8 cellular contexts compared by ENCODE assay signal in the genomic region with DNA sequence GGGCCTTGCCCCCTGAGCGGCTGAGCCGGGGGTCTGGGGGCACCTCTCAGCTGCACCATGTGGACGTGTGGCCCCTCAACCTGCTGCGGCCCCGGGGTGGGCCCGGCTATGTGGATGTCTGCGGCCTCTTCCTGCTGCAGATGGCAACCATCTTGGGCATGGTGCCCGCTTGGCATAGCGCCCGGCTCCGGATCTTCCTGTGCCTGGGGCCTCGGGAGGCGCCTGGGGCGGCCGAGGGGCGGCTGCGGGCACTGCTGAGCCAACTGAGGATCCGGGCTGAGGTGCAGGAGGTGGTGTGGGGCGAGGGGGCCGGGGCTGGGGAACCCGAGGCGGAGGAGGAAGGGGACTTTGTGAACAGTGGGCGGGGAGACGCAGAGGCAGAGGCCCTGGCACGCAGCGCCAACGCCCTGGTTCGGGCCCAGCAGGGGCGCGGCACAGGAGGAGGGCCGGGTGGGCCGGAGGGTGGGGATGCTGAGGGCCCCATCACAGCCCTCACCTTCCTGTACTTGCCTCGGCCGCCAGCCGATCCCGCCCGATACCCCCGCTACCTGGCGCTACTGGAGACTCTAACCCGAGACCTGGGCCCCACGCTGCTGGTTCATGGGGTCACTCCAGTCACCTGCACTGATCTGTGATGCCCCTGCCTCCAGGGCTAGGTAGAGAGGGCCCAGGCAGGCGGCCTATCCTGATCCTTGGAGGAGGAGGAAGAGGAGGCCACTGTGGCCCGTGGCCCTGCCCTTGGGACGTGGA. TPM values are rescaled to one million over a fixed set of nuclear protein-coding genes. Genes with fewer than 3 reads are reported as not detected.
DNase-seq lines count a peak whose midpoint lies in the region; ATAC-seq and TF ChIP-seq lines count a peak whose summit lies in the region.

No MANE protein-coding gene starts in this region.

- peak overlapping the region in 1 of 4 donors; percentile 94 for H3K4me3 ChIP-seq in adrenal gland

- no peak for TF ChIP-seq POLR2A in adrenal gland (IDR thresholded peaks at IDR 0.05)

- WGBS in adrenal gland, 4 donors, result 33 to 67% (median 51%) methylated on average over 2 to 44 of the region's 44 CpGs

- peaks cover 1% of the 10 kb centered on the region for H3K4me1 Mint-ChIP-seq in glutamatergic neuron (ENCODE audit: low read depth, unreplicated experiment)

- H3K27ac Mint-ChIP-seq in glutamatergic neuron (ENCODE audit: unreplicated experiment), result no peak overlapping the region

- H3K27me3 Mint-ChIP-seq in glutamatergic neuron (ENCODE audit: unreplicated experiment), result peaks cover 3% of the 10 kb centered on the region

- TF ChIP-seq CTCF in adrenal gland (IDR thresholded peaks at IDR 0.05), result no peak
- TF ChIP-seq CTCF in glutamatergic neuron (IDR thresholded peaks at IDR 0.05; ENCODE audit: partially characterized antibody, unreplicated experiment), result no peak

- intact Hi-C loops in adrenal gland (cut with DNase I), result no loop called here

- H3K36me3 Mint-ChIP-seq in glutamatergic neuron (ENCODE audit: unreplicated experiment), result no peaks in the 10 kb centered on the region

- H3K9me3 Mint-ChIP-seq in glutamatergic neuron (ENCODE audit: unreplicated experiment), result peaks cover 5% of the 10 kb centered on the region

- H3K36me3 ChIP-seq in adrenal gland (replicated peaks in 1 of 2), result peaks cover 0 to 17% of the 10 kb centered on the region in 2 donors

- peaks cover 23 to 25% of the 10 kb centered on the region in 2 donors for H3K4me1 ChIP-seq in adrenal gland (replicated peaks in 1 of 2)

- DNase-seq in COR-L47 (lab: John Stamatoyannopoulos, UW) (peak; percentile 41), NCI-H1105 treated with DMSO at 0.1 percent for 48 hours (lab: John Stamatoyannopoulos, UW) (peak; percentile 79), adrenal gland (peak; percentile 86 to 94 (median 91)), glutamatergic neuron (no peak), AML-193 (lab: John Stamatoyannopoulos, UW) (no peak)
- peak; percentile 44 for DNase-seq in stimulated activated naive CD8-positive, alpha-beta T cell treated with anti-CD3 and anti-CD28 coated beads, Interleukin-15, Interleukin-2, amounts not matched to agents 100 U/mL and 50 U/mL, for 24 hours

- peak overlapping the region; percentile 82 to 99 (median 96) for H3K27ac ChIP-seq in adrenal gland
- H3K27ac ChIP-seq in layer of hippocampus (ENCODE audit: low read depth, low read length), result peak overlapping the region; percentile 99

- H3K27me3 ChIP-seq in adrenal gland, result no peaks in the 10 kb centered on the region
- H3K27me3 ChIP-seq in layer of hippocampus (ENCODE audit: control insufficient read depth, insufficient read depth, low read length), result no peaks in the 10 kb centered on the region

- H3K9me3 ChIP-seq in adrenal gland (replicated peaks in 1 of 3), result no peaks in the 10 kb centered on the region

- no peak overlapping the region for H3K4me3 Mint-ChIP-seq in glutamatergic neuron (ENCODE audit: unreplicated experiment)

- ATAC-seq in stimulated activated naive CD8-positive, alpha-beta T cell treated with anti-CD3 and anti-CD28 coated beads, Interleukin-15, Interleukin-2, amounts not matched to agents 100 U/mL and 50 U/mL, for 24 hours, result peak; percentile 40
- no peak for ATAC-seq in HG03159 (IDR thresholded peaks at IDR 0.05; ENCODE audit: unreplicated experiment)

RNA-seq across cellular contexts. Expression of a gene that starts 1.0 kb away (rescaled TPM):
- total RNA-seq in adrenal gland (100 to 1,000 TPM in 2 of 8 donors, 10 to 100 TPM in 6; 44.8 to 105 (median 75.6) TPM), glutamatergic neuron (ENCODE audit: unreplicated experiment) (13.1 TPM)
- 10 to 100 TPM in 2 of 3 donors, 1 to 10 TPM in 1; 8.9 to 88.6 (median 67.6) TPM for polyA plus RNA-seq in adrenal gland

RNA-seq across cellular contexts. Expression of a gene that starts 8.8 kb away (rescaled TPM):
- total RNA-seq in adrenal gland, result 100 to 1,000 TPM in 4 of 8 donors, 10 to 100 TPM in 4; 44.0 to 156 (median 90.6) TPM
- 100 to 1,000 TPM in 2 of 3 donors, 10 to 100 TPM in 1; 83.7 to 289 (median 226) TPM for polyA plus RNA-seq in adrenal gland
- total RNA-seq in glutamatergic neuron (ENCODE audit: unreplicated experiment), result 213 TPM

RNA-seq across cellular contexts. Expression of a gene that starts 13.6 kb away (rescaled TPM):
- total RNA-seq in adrenal gland (10 to 100 TPM in 7 of 8 donors, 1 to 10 TPM in 1; 8.0 to 35.1 (median 20.2) TPM), glutamatergic neuron (ENCODE audit: unreplicated experiment) (36.7 TPM)
- polyA plus RNA-seq in adrenal gland, result 10 to 100 TPM in 2 of 3 donors, 1 to 10 TPM in 1; 6.1 to 60.3 (median 34.6) TPM

RNA-seq across cellular contexts. Expression of a gene that starts 23.4 kb away (rescaled TPM):
- total RNA-seq in adrenal gland, result 10 to 100 TPM in 1 of 8 donors, 1 to 10 TPM in 7; 2.8 to 12.7 (median 5.9) TPM
- polyA plus RNA-seq in adrenal gland, result 1 to 10 TPM; 2.5 to 6.8 (median 6.5) TPM
- 3.2 TPM for total RNA-seq in glutamatergic neuron (ENCODE audit: unreplicated experiment)

RNA-seq across cellular contexts. Expression of a gene that starts 29.5 kb away (rescaled TPM):
- total RNA-seq in adrenal gland, result 10 to 100 TPM in 1 of 8 donors, 1 to 10 TPM in 4, under 1 TPM in 3; 0.26 to 10.2 (median 2.2) TPM
- 1 to 10 TPM; 1.2 to 3.3 (median 3.0) TPM for polyA plus RNA-seq in adrenal gland
- total RNA-seq in glutamatergic neuron (ENCODE audit: unreplicated experiment), result 30.0 TPM

Comparison
In these comparisons a context has a peak if more than half of its experiments do, and no peak if none do; other contexts are left out.
1. DNase-seq: peak in COR-L47 (single experiment), NCI-H1105 treated with DMSO at 0.1 percent for 48 hours (single experiment), adrenal gland (7 of 7) and stimulated activated naive CD8-positive, alpha-beta T cell treated with anti-CD3 and anti-CD28 coated beads, Interleukin-15, Interleukin-2, amounts not matched to agents 100 U/mL and 50 U/mL, for 24 hours (single experiment); none in glutamatergic neuron (single experiment) and AML-193 (0 of 2).